Comparison of ENCODE assay signal across 16 cellular contexts in genomic region chrX:153778684-153779101, GRCh38. TPM values are rescaled to one million over a fixed set of nuclear protein-coding genes. Genes with fewer than 3 reads are reported as not detected.
DNase-seq lines count a peak whose midpoint lies in the region; ATAC-seq and TF ChIP-seq lines count a peak whose summit lies in the region.
"Had no signal": no experiment of that assay in that cellular context is flagged by ENCODE, and none has a peak within 500 bp of the region (broad histone marks: within the 10 kb centered on the region; RNA-seq: fewer than 3 reads in every experiment).

No MANE protein-coding gene starts in this region.

- no peak overlapping the region for H3K27ac Mint-ChIP-seq in activated naive CD8-positive, alpha-beta T cell treated with anti-CD3 and anti-CD28 coated beads, Interleukin-2, amount 50 U/mL, for 24 hours
- H3K27ac Mint-ChIP-seq: activated T-cell treated with anti-CD3 and anti-CD28 coated beads, Interleukin-2, amount 50 U/mL, for 24 hours; T-helper 17 cell had no signal

- H3K27ac ChIP-seq in mammary epithelial cell (ENCODE audit: insufficient read depth, low read depth, low read length) (no peak overlapping the region), breast epithelium (peak overlapping the region in 1 of 2 donors; percentile 19), WERI-Rb-1 (no peak overlapping the region), osteoblast (ENCODE audit: low read depth, low read length) (no peak overlapping the region)
- H3K27ac ChIP-seq: epithelial cell of prostate, Peyer's patch had no signal

- H3K27me3 Mint-ChIP-seq in activated naive CD8-positive, alpha-beta T cell treated with anti-CD3 and anti-CD28 coated beads, Interleukin-2, amount 50 U/mL, for 24 hours = peaks cover 4% of the 10 kb centered on the region

- H3K4me2 ChIP-seq in mammary epithelial cell (ENCODE audit: insufficient read depth, low read depth, low read length) = peak overlapping the region; percentile 55
- no peak overlapping the region for H3K4me2 ChIP-seq in osteoblast (ENCODE audit: insufficient read depth, low read length)

- H3K4me3 Mint-ChIP-seq in activated naive CD8-positive, alpha-beta T cell treated with anti-CD3 and anti-CD28 coated beads, Interleukin-2, amount 50 U/mL, for 24 hours = no peak overlapping the region
- H3K4me3 Mint-ChIP-seq: activated T-cell treated with anti-CD3 and anti-CD28 coated beads, Interleukin-2, amount 50 U/mL, for 24 hours; T-helper 17 cell had no signal

- no peaks in the 10 kb centered on the region for H4K20me1 ChIP-seq in mammary epithelial cell (ENCODE audit: insufficient read depth, low read length)
- no peaks in the 10 kb centered on the region for H4K20me1 ChIP-seq in osteoblast (ENCODE audit: insufficient read depth, low read length)

- H2AFZ ChIP-seq in mammary epithelial cell (ENCODE audit: low read depth, low read length) (no peak overlapping the region), osteoblast (ENCODE audit: low read length) (no peak overlapping the region)

- no TSS peak for BruUV-seq in mammary epithelial cell (replicated peaks; lab: Mats Ljungman, UMichigan)

- peak; percentile 64 for DNase-seq in mammary epithelial cell
- no peak for DNase-seq in breast epithelium (ENCODE audit: low spot score in 2 of 2)
- no peak for DNase-seq in LNCaP clone FGC (ENCODE audit: low read depth)
- no peak for DNase-seq in WERI-Rb-1
- peak; percentile 89 for DNase-seq in osteoblast (ENCODE audit: insufficient read length, low spot score, missing footprints)
- DNase-seq in activated CD4-positive, alpha-beta T cell treated with anti-CD3 and anti-CD28 coated beads, Interleukin-2, amount 50 U/mL, for 48 hours = no peak
- DNase-seq in activated naive CD8-positive, alpha-beta T cell treated with anti-CD3 and anti-CD28 coated beads, Interleukin-2, amount 50 U/mL, for 24 hours = no peak
- DNase-seq: activated CD4-positive, alpha-beta T cell treated with anti-CD3 and anti-CD28 coated beads for 4 hours; activated T-cell treated with anti-CD3 and anti-CD28 coated beads, Interleukin-2, amount 50 U/mL, for 24 hours; left colon; Peyer's patch; stimulated activated CD4-positive, alpha-beta T cell treated with anti-CD3 and anti-CD28 coated beads, Interleukin-2, amount 100 ng/mL, for 48 hours; T-helper 17 cell; trophoblast cell had no signal

- no peak for ATAC-seq in HG03175 (IDR thresholded peaks at IDR 0.05; ENCODE audit: unreplicated experiment)
- ATAC-seq in activated naive CD8-positive, alpha-beta T cell treated with anti-CD3 and anti-CD28 coated beads, Interleukin-2, amount 50 U/mL, for 24 hours = no peak
- ATAC-seq: left colon, T-helper 17 cell had no signal

- H3K4me1 ChIP-seq in mammary epithelial cell (ENCODE audit: insufficient read depth, low read length) (peaks cover 14% of the 10 kb centered on the region), breast epithelium (no peaks in the 10 kb centered on the region), osteoblast (ENCODE audit: insufficient read depth, low read length) (peaks cover 2% of the 10 kb centered on the region)

- H3K79me2 ChIP-seq in mammary epithelial cell (ENCODE audit: insufficient read depth, low read length) (no peaks in the 10 kb centered on the region), osteoblast (ENCODE audit: insufficient read depth, low read length) (no peaks in the 10 kb centered on the region)

- dilution Hi-C loops in mammary epithelial cell (cut with HindIII; ENCODE audit: low sequenced_read_pairs) = no loop called here

- no peaks in the 10 kb centered on the region for H3K36me3 Mint-ChIP-seq in activated naive CD8-positive, alpha-beta T cell treated with anti-CD3 and anti-CD28 coated beads, Interleukin-2, amount 50 U/mL, for 24 hours (ENCODE audit: low read depth)

- in situ Hi-C loops in mammary epithelial cell (cut with MboI; ENCODE audit: low sequenced_read_pairs in 2 of 2) = no loop called here

- H3K36me3 ChIP-seq in mammary epithelial cell (ENCODE audit: insufficient read depth, low read length) = no peaks in the 10 kb centered on the region
- H3K36me3 ChIP-seq in breast epithelium = no peaks in the 10 kb centered on the region
- H3K36me3 ChIP-seq in WERI-Rb-1 = no peaks in the 10 kb centered on the region; the same call in none of the 2 replicates
- H3K36me3 ChIP-seq in osteoblast (ENCODE audit: insufficient read depth, low read length) = no peaks in the 10 kb centered on the region
- H3K36me3 ChIP-seq: Peyer's patch had no signal

- intact Hi-C loops in mammary epithelial cell (cut with micrococcal nuclease) (no loop called here), breast epithelium (cut with DNase I; ENCODE audit: low total_unique reads) (no loop called here)

- no peaks in the 10 kb centered on the region for H3K4me1 Mint-ChIP-seq in activated naive CD8-positive, alpha-beta T cell treated with anti-CD3 and anti-CD28 coated beads, Interleukin-2, amount 50 U/mL, for 24 hours

- H3K4me3 ChIP-seq in mammary epithelial cell (replicated peaks in 1 of 3; ENCODE audit: insufficient read depth in 1 of 3, low read depth in 2 of 3, low read length in 3 of 3) = no peak overlapping the region
- H3K4me3 ChIP-seq in breast epithelium = no peak overlapping the region
- no peak overlapping the region for H3K4me3 ChIP-seq in LNCaP clone FGC (ENCODE audit: low read depth, low read length)
- no peak overlapping the region for H3K4me3 ChIP-seq in WERI-Rb-1 (ENCODE audit: low read depth, low read length)
- no peak overlapping the region for H3K4me3 ChIP-seq in osteoblast (ENCODE audit: insufficient read depth, low read length)
- H3K4me3 ChIP-seq: Peyer's patch had no signal

- H3K9me3 ChIP-seq in mammary epithelial cell (replicated peaks; ENCODE audit: insufficient read depth, low read length) = no peaks in the 10 kb centered on the region
- no peaks in the 10 kb centered on the region for H3K9me3 ChIP-seq in breast epithelium
- no peaks in the 10 kb centered on the region for H3K9me3 ChIP-seq in WERI-Rb-1 (ENCODE audit: severe bottlenecking)
- no peaks in the 10 kb centered on the region for H3K9me3 ChIP-seq in osteoblast (ENCODE audit: low read depth, low read length)
- H3K9me3 ChIP-seq: Peyer's patch had no signal

- H3K27me3 ChIP-seq in mammary epithelial cell (ENCODE audit: insufficient read depth, low read length) (no peaks in the 10 kb centered on the region), breast epithelium (peaks cover 0 to 61% of the 10 kb centered on the region in 2 donors), WERI-Rb-1 (ENCODE audit: insufficient read depth, low read depth, severe bottlenecking) (peaks cover 15% of the 10 kb centered on the region), osteoblast (ENCODE audit: insufficient read depth, low read length) (no peaks in the 10 kb centered on the region)
- H3K27me3 ChIP-seq: Peyer's patch had no signal

- H3K9ac ChIP-seq in mammary epithelial cell (ENCODE audit: insufficient read depth, low read length) = no peak overlapping the region

- H3K9me3 Mint-ChIP-seq in activated naive CD8-positive, alpha-beta T cell treated with anti-CD3 and anti-CD28 coated beads, Interleukin-2, amount 50 U/mL, for 24 hours = no peaks in the 10 kb centered on the region
- H3K9me3 Mint-ChIP-seq: activated T-cell treated with anti-CD3 and anti-CD28 coated beads, Interleukin-2, amount 50 U/mL, for 24 hours had no signal

- WGBS in mammary epithelial cell (ENCODE audit: low coverage, missing lambda C conversion rate) = 65% methylated on average over 8 of the region's 16 CpGs

- TF ChIP-seq POLR2A in breast epithelium (IDR thresholded peaks at IDR 0.05) = no peak

- TF ChIP-seq CTCF in mammary epithelial cell (conservative IDR thresholded peaks at IDR 0.05 in 1 of 2, IDR thresholded peaks at IDR 0.05 in 1 of 2; ENCODE audit: extremely low read depth in 1 of 2, insufficient read depth in 1 of 2, low read depth in 1 of 2, low read length in 2 of 2) (peak; percentile 14 to 33), breast epithelium (IDR thresholded peaks at IDR 0.05) (no peak), LNCaP clone FGC (IDR thresholded peaks at IDR 0.05; ENCODE audit: control insufficient read depth, extremely low read depth, insufficient read depth) (0 out of 2 replicates have a peak, but pooled peaks have one; percentile 16), WERI-Rb-1 (IDR thresholded peaks at IDR 0.05; ENCODE audit: low read depth, low read length) (peak; percentile 40), osteoblast (IDR thresholded peaks at IDR 0.05; ENCODE audit: extremely low read depth, low read depth, low read length) (no peak)

- CTCF ChIA-PET in mammary epithelial cell (lab: Charles Lee; ENCODE audit: low non-redundant PET) = no interaction called here

RNA-seq across cellular contexts. Expression of gene SRPK3, which starts 2.1 kb away (rescaled TPM):
- under 1 TPM; 0.09 to 0.33 TPM for total RNA-seq in mammary epithelial cell
- polyA plus RNA-seq in mammary epithelial cell = 0.10 TPM
- polyA minus RNA-seq in mammary epithelial cell = not detected
- 1 to 10 TPM in 2 of 3 donors, under 1 TPM in 1; 0.33 to 1.5 (median 1.3) TPM for total RNA-seq in breast epithelium
- total RNA-seq in osteoblast = 0.36 TPM in 1 of 2 replicates, not detected in the other
- total RNA-seq: T-helper 17 cell had no signal

RNA-seq across cellular contexts. Expression of gene PLXNB3, which starts 14.6 kb away (rescaled TPM):
- total RNA-seq in mammary epithelial cell (10 to 100 TPM; 15.2 to 24.6 TPM), breast epithelium (10 to 100 TPM; 12.3 to 17.9 (median 13.4) TPM), osteoblast (2.7 and 4.3 TPM in 2 replicates)
- polyA plus RNA-seq in mammary epithelial cell = 12.0 TPM
- 3.6 TPM for polyA minus RNA-seq in mammary epithelial cell

RNA-seq across cellular contexts. Expression of gene IDH3G, which starts 15.5 kb away (rescaled TPM):
- total RNA-seq in mammary epithelial cell = 10 to 100 TPM; 40.5 to 54.9 TPM
- polyA plus RNA-seq in mammary epithelial cell = 89.3 TPM
- 76.4 TPM for polyA minus RNA-seq in mammary epithelial cell
- 10 to 100 TPM; 75.4 to 91.5 (median 76.5) TPM for total RNA-seq in breast epithelium
- 40.2 and 42.7 TPM in 2 replicates for total RNA-seq in osteoblast

RNA-seq across cellular contexts. Expression of gene SSR4, which starts 15.8 kb away (rescaled TPM):
- total RNA-seq in mammary epithelial cell = 100 to 1,000 TPM; 104 to 173 TPM
- 276 TPM for polyA plus RNA-seq in mammary epithelial cell
- polyA minus RNA-seq in mammary epithelial cell = 111 TPM
- 100 to 1,000 TPM; 112 to 252 (median 182) TPM for total RNA-seq in breast epithelium
- total RNA-seq in osteoblast = 156 and 172 TPM in 2 replicates

RNA-seq across cellular contexts. Expression of gene PDZD4, which starts 51.7 kb away (rescaled TPM):
- total RNA-seq in mammary epithelial cell (under 1 TPM; 0.33 to 0.54 TPM), breast epithelium (1 to 10 TPM in 2 of 3 donors, under 1 TPM in 1; 0.80 to 5.6 (median 2.9) TPM), osteoblast (under 0.01 TPM in 2 replicates)
- polyA plus RNA-seq in mammary epithelial cell = 0.23 TPM
- polyA minus RNA-seq in mammary epithelial cell = not detected

Comparison
In these comparisons a context has a peak if more than half of its experiments do, and no peak if none do; other contexts are left out.
1. DNase-seq: peak in mammary epithelial cell (single experiment) and osteoblast (single experiment); none in breast epithelium (0 of 2), LNCaP clone FGC (single experiment), WERI-Rb-1 (single experiment), activated CD4-positive, alpha-beta T cell treated with anti-CD3 and anti-CD28 coated beads, Interleukin-2, amount 50 U/mL, for 48 hours (0 of 2) and activated naive CD8-positive, alpha-beta T cell treated with anti-CD3 and anti-CD28 coated beads, Interleukin-2, amount 50 U/mL, for 24 hours (single experiment).
2. CTCF ChIP-seq: peak in mammary epithelial cell (2 of 2), LNCaP clone FGC (single experiment) and WERI-Rb-1 (single experiment); none in breast epithelium (0 of 3) and osteoblast (single experiment).